Comparison of ENCODE assay signal across 9 cellular contexts in genomic region chr13:40271511-40271910, GRCh38.
DNase-seq lines count a peak whose midpoint lies in the region; ATAC-seq and TF ChIP-seq lines count a peak whose summit lies in the region.
"Had no signal": no experiment of that assay in that cellular context is flagged by ENCODE, and none has a peak within 500 bp of the region (broad histone marks: within the 10 kb centered on the region; RNA-seq: fewer than 3 reads in every experiment).

No MANE protein-coding gene starts in this region.

- peaks cover 20% of the 10 kb centered on the region for H3K4me1 ChIP-seq in body of pancreas
- no peaks in the 10 kb centered on the region for H3K4me1 ChIP-seq in effector memory CD4-positive, alpha-beta T cell (ENCODE audit: control insufficient read depth, insufficient read depth, low read length, poor library complexity, severe bottlenecking)
- H3K4me1 ChIP-seq: colonic mucosa had no signal

- TF ChIP-seq POLR2A in body of pancreas (IDR thresholded peaks at IDR 0.05): no peak

- DNase-seq in NCI-H446 treated with DMSO at 0.1 percent for 48 hours (lab: John Stamatoyannopoulos, UW): peak; percentile 66
- DNase-seq in body of pancreas: peak in 3 of 4 donors; percentile 12 to 19 (median 13)
- DNase-seq in left kidney (ENCODE audit: low read depth, low spot score): peak; percentile 6
- no peak for DNase-seq in NCI-H345 treated with DMSO at 0.1 percent for 48 hours (lab: John Stamatoyannopoulos, UW; ENCODE audit: unreplicated experiment)
- no peak for DNase-seq in T-helper 9 cell
- no peak for DNase-seq in NCI-H146 treated with DMSO at 0.1 percent for 48 hours (lab: John Stamatoyannopoulos, UW; ENCODE audit: unreplicated experiment)
- no peak for DNase-seq in effector memory CD4-positive, alpha-beta T cell

- peak; percentile 9 for ATAC-seq in body of pancreas

- H3K27ac ChIP-seq in body of pancreas: peak overlapping the region; percentile 42 to 65 (median 54)
- H3K27ac ChIP-seq in temporal lobe (ENCODE audit: low read depth, low read length): peak overlapping the region; percentile 53
- H3K27ac ChIP-seq in effector memory CD4-positive, alpha-beta T cell (ENCODE audit: insufficient read depth, low read length, poor library complexity, severe bottlenecking): no peak overlapping the region
- H3K27ac ChIP-seq: colonic mucosa had no signal

- TF ChIP-seq CTCF in body of pancreas (IDR thresholded peaks at IDR 0.05): no peak

- H3K4me3 ChIP-seq in body of pancreas: no peak overlapping the region
- H3K4me3 ChIP-seq in effector memory CD4-positive, alpha-beta T cell (ENCODE audit: insufficient read depth, low read depth, low read length, poor library complexity, severe bottlenecking): no peak overlapping the region
- H3K4me3 ChIP-seq: colonic mucosa had no signal

- WGBS in body of pancreas, 2 donors: 67 to 68% methylated on average over 6 to 8 of the region's 8 CpGs

- no peaks in the 10 kb centered on the region for H3K36me3 ChIP-seq in body of pancreas (replicated peaks in 1 of 2; ENCODE audit: insufficient read depth in 1 of 2, low read depth in 2 of 2)
- H3K36me3 ChIP-seq in effector memory CD4-positive, alpha-beta T cell (ENCODE audit: control insufficient read depth, insufficient read depth, low read length): no peaks in the 10 kb centered on the region
- H3K36me3 ChIP-seq: colonic mucosa had no signal

- no peaks in the 10 kb centered on the region for H3K27me3 ChIP-seq in body of pancreas
- no peaks in the 10 kb centered on the region for H3K27me3 ChIP-seq in effector memory CD4-positive, alpha-beta T cell (replicated peaks; ENCODE audit: control insufficient read depth, insufficient read depth, low read length, poor library complexity, severe bottlenecking)
- H3K27me3 ChIP-seq: colonic mucosa had no signal

- H3K9me3 ChIP-seq in body of pancreas: no peaks in the 10 kb centered on the region
- no peaks in the 10 kb centered on the region for H3K9me3 ChIP-seq in effector memory CD4-positive, alpha-beta T cell (ENCODE audit: control insufficient read depth, low read length)
- H3K9me3 ChIP-seq: colonic mucosa had no signal

- intact Hi-C loops in body of pancreas (cut with DNase I): no loop called here

Comparison
In these comparisons a context has a peak if more than half of its experiments do, and no peak if none do; other contexts are left out.
1. DNase-seq: peak in NCI-H446 treated with DMSO at 0.1 percent for 48 hours (single experiment), body of pancreas (3 of 4) and left kidney (single experiment); none in NCI-H345 treated with DMSO at 0.1 percent for 48 hours (single experiment), T-helper 9 cell (single experiment), NCI-H146 treated with DMSO at 0.1 percent for 48 hours (single experiment) and effector memory CD4-positive, alpha-beta T cell (0 of 3).